Comparison of ENCODE assay signal across 1 cellular context in genomic region chr14:23545740-23546411, GRCh38.
TF ChIP-seq lines count a peak whose summit lies in the region.

No MANE protein-coding gene starts in this region.

TF ChIP-seq in HepG2, 621 proteins besides CTCF, POLR2A, EP300 and RAD21 (continued from another document):
- TF ChIP-seq, protein P1, sequence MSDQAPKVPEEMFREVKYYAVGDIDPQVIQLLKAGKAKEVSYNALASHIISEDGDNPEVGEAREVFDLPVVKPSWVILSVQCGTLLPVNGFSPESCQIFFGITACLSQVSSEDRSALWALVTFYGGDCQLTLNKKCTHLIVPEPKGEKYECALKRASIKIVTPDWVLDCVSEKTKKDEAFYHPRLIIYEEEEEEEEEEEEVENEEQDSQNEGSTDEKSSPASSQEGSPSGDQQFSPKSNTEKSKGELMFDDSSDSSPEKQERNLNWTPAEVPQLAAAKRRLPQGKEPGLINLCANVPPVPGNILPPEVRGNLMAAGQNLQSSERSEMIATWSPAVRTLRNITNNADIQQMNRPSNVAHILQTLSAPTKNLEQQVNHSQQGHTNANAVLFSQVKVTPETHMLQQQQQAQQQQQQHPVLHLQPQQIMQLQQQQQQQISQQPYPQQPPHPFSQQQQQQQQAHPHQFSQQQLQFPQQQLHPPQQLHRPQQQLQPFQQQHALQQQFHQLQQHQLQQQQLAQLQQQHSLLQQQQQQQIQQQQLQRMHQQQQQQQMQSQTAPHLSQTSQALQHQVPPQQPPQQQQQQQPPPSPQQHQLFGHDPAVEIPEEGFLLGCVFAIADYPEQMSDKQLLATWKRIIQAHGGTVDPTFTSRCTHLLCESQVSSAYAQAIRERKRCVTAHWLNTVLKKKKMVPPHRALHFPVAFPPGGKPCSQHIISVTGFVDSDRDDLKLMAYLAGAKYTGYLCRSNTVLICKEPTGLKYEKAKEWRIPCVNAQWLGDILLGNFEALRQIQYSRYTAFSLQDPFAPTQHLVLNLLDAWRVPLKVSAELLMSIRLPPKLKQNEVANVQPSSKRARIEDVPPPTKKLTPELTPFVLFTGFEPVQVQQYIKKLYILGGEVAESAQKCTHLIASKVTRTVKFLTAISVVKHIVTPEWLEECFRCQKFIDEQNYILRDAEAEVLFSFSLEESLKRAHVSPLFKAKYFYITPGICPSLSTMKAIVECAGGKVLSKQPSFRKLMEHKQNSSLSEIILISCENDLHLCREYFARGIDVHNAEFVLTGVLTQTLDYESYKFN (CRISPR knock-in tag; conservative IDR thresholded peaks at IDR 0.05), result 0 out of 2 replicates have a peak, but pooled peaks have one; percentile 16
- no peak for TF ChIP-seq REXO4 (CRISPR knock-in tag; IDR thresholded peaks at IDR 0.05; ENCODE audit: borderline replicate concordance)
- TF ChIP-seq KDM3A (CRISPR knock-in tag; IDR thresholded peaks at IDR 0.05; ENCODE audit: low read depth), result 0 out of 2 replicates have a peak, but pooled peaks have one; percentile 36
- no peak for TF ChIP-seq HOXD1 (CRISPR knock-in tag; IDR thresholded peaks at IDR 0.05)
- 0 out of 2 replicates have a peak, but pooled peaks have one; percentile 18 for TF ChIP-seq ZNF143 (CRISPR knock-in tag; IDR thresholded peaks at IDR 0.05)
- TF ChIP-seq DNMT1 (CRISPR knock-in tag; IDR thresholded peaks at IDR 0.05), result peak; percentile 66; the same call in 1 of the 2 replicates
- 0 out of 2 replicates have a peak, but pooled peaks have one; percentile 48 for TF ChIP-seq ZNF644 (CRISPR knock-in tag; IDR thresholded peaks at IDR 0.05; ENCODE audit: low read depth)
